In genomic region chr6:151186931-151187330, GRCh38 we compare ENCODE assay signal across 21 cellular contexts. TPM values are rescaled to one million over a fixed set of nuclear protein-coding genes. Genes with fewer than 3 reads are reported as not detected.
"Had no signal": no experiment of that assay in that cellular context is flagged by ENCODE, and none has a peak within 500 bp of the region (broad histone marks: within the 10 kb centered on the region; RNA-seq: fewer than 3 reads in every experiment).

No MANE protein-coding gene starts in this region.

- H3K4me3 ChIP-seq: K562 had no signal

- DNase-seq: Kasumi-1, MM.1S, NCI-H1092 treated with DMSO at 0.1 percent for 48 hours, NCI-H1436, NCI-H187, NCI-H2029, NCI-H2081 treated with DMSO at 0.1 percent for 48 hours, NCI-H226, NCI-H446, NCI-H510A, NCI-H524 treated with DMSO at 0.1 percent for 48 hours, NCI-H69, NCI-H774, RPMI8226, SHP77, SK-N-SH, SW 1271 had no signal

- FAIRE-seq: K562, RCC 7860 had no signal

- H3K9me3 ChIP-seq: SK-N-SH had no signal

- H3K36me3 Mint-ChIP-seq: IgD-negative memory B cell had no signal

- H3K27ac ChIP-seq: KMS-11 had no signal

- H3K4me2 ChIP-seq: KMS-11, SK-N-SH had no signal

- H3K27ac Mint-ChIP-seq: IgD-negative memory B cell had no signal

- H3K9ac ChIP-seq: KMS-11, SK-N-SH had no signal

- H3K4me1 Mint-ChIP-seq: IgD-negative memory B cell had no signal

RNA-seq across cellular contexts. Expression of gene AKAP12, which starts 52.8 kb away (rescaled TPM):
- polyA plus RNA-seq: IgD-negative memory B cell had no signal
